ENCODE assay signal across 8 cellular contexts in genomic region chrX:107776649-107777535, GRCh38. TPM values are rescaled to one million over a fixed set of nuclear protein-coding genes. Genes with fewer than 3 reads are reported as not detected.
A peak's percentile ranks its signal among the peaks of the same experiment; 100 is the strongest.
DNase-seq lines count a peak whose midpoint lies in the region; ATAC-seq and TF ChIP-seq lines count a peak whose summit lies in the region.

No MANE protein-coding gene starts in this region.

- peak; percentile 82 for TF ChIP-seq CTCF in A673 (conservative IDR thresholded peaks at IDR 0.05; ENCODE audit: low read depth, low read length)
- peak; percentile 56 for TF ChIP-seq CTCF in WI38 (IDR thresholded peaks at IDR 0.05; ENCODE audit: low read depth, low read length)
- TF ChIP-seq CTCF in spleen (IDR thresholded peaks at IDR 0.05 in 8 of 11, conservative IDR thresholded peaks at IDR 0.05 in 3 of 11), result peak; percentile 65 to 89 (median 85)

- no peak for TF ChIP-seq POLR2A in spleen (IDR thresholded peaks at IDR 0.05)

- WGBS in spleen, 5 donors, result 4 to 16% (median 6%) methylated on average over 18 to 20 of the region's 20 CpGs

- DNase-seq in A673 (ENCODE audit: low spot score) (peak; percentile 90), NCI-H2171 treated with DMSO at 0.1 percent for 48 hours (lab: John Stamatoyannopoulos, UW) (peak; percentile 77), iris pigment epithelial cell (ENCODE audit: low read depth) (peak; percentile 91), spleen (peak; percentile 86)
- peak; percentile 81 for DNase-seq in central memory CD4-positive, alpha-beta T cell

- H3K4me1 ChIP-seq in A673 (ENCODE audit: insufficient read depth, low read length, poor library complexity, severe bottlenecking) (peaks cover 5% of the 10 kb centered on the region), spleen (peaks cover 0 to 30% (median 9%) of the 10 kb centered on the region in 6 donors)

- H3K9me3 ChIP-seq in A673 (ENCODE audit: low read depth, low read length, poor library complexity, severe bottlenecking), result no peaks in the 10 kb centered on the region
- no peaks in the 10 kb centered on the region for H3K9me3 ChIP-seq in spleen

- intact Hi-C loops in A673 (cut with micrococcal nuclease; ENCODE audit: unreplicated experiment), result loop anchor here (1.0 to 10.0 kb wide), 6 partner anchors 60 to 882 kb away; no protein-coding TSS in a partner anchor
- intact Hi-C loops in spleen (cut with DNase I; ENCODE audit: low total_unique reads), result loop anchor here (5.0 kb wide), 1 partner anchor 120 kb away; no protein-coding TSS in a partner anchor

- POLR2A ChIA-PET in A673 (lab: Charles Lee; ENCODE audit: low non-redundant PET), result no interaction called here

- H3K27me3 ChIP-seq in A673 (replicated peaks; ENCODE audit: insufficient read depth, low read depth, low read length, poor library complexity) (no peaks in the 10 kb centered on the region), spleen (replicated peaks in 1 of 7) (peaks cover 0 to 32% (median 17%) of the 10 kb centered on the region in 7 donors)

- H3K27ac ChIP-seq in A673 (ENCODE audit: low read depth, low read length, poor library complexity, severe bottlenecking) (no peak overlapping the region), spleen (peak overlapping the region in 6 of 8 donors; percentile 26 to 82 (median 74))

- peak overlapping the region; percentile 41 for H3K4me3 ChIP-seq in A673 (ENCODE audit: low read depth, low read length, poor library complexity, severe bottlenecking)
- H3K4me3 ChIP-seq in WI38 (ENCODE audit: low read depth, low read length), result peak overlapping the region; percentile 51; the same call in 1 of the 2 replicates
- peak overlapping the region in 6 of 8 donors; percentile 35 to 72 (median 46) for H3K4me3 ChIP-seq in spleen

- peak; percentile 80 for ATAC-seq in GM18520 (IDR thresholded peaks at IDR 0.05; ENCODE audit: unreplicated experiment)
- ATAC-seq in HG03135 (IDR thresholded peaks at IDR 0.05; ENCODE audit: unreplicated experiment), result peak; percentile 84

- BruUV-seq in A673 (replicated peaks; lab: Mats Ljungman, UMichigan), result no TSS peak

- no peaks in the 10 kb centered on the region for H3K36me3 ChIP-seq in A673 (ENCODE audit: insufficient read depth, low read length, poor library complexity, severe bottlenecking)
- H3K36me3 ChIP-seq in spleen, result no peaks in the 10 kb centered on the region

- CTCF ChIA-PET in A673 (lab: Charles Lee), result interaction anchor here (0.5 to 1.8 kb wide), 7 partner anchors 17 to 903 kb away, joined by 3 to 20 read pairs (median 5); no protein-coding TSS in a partner anchor

RNA-seq across cellular contexts. Expression of gene NCBP2L, which starts 0.6 kb away (rescaled TPM):
- not detected in 2 replicates for total RNA-seq in A673 (2021)
- total RNA-seq in spleen, result not detected
- under 1 TPM in 2 of 3 donors, not detected in 1; 0.03 to 0.06 TPM for polyA plus RNA-seq in spleen

RNA-seq across cellular contexts. Expression of gene TSC22D3, which starts 1.3 kb away (rescaled TPM):
- total RNA-seq in A673 (2021) (10.6 and 11.1 TPM in 2 replicates), spleen (100 to 1,000 TPM in 6 of 7 donors, 10 to 100 TPM in 1; 91.7 to 579 (median 316) TPM)
- 100 to 1,000 TPM; 125 to 372 (median 195) TPM for polyA plus RNA-seq in spleen

RNA-seq across cellular contexts. Expression of gene MID2, which starts 48.8 kb away (rescaled TPM):
- total RNA-seq in A673 (2021) (0.43 and 0.48 TPM in 2 replicates), spleen (10 to 100 TPM in 6 of 7 donors, 1 to 10 TPM in 1; 9.1 to 11.9 (median 10.9) TPM)
- polyA plus RNA-seq in spleen, result 1 to 10 TPM in 1 of 3 donors, under 1 TPM in 2; 0.50 to 1.9 (median 0.72) TPM
